In the genomic region with DNA sequence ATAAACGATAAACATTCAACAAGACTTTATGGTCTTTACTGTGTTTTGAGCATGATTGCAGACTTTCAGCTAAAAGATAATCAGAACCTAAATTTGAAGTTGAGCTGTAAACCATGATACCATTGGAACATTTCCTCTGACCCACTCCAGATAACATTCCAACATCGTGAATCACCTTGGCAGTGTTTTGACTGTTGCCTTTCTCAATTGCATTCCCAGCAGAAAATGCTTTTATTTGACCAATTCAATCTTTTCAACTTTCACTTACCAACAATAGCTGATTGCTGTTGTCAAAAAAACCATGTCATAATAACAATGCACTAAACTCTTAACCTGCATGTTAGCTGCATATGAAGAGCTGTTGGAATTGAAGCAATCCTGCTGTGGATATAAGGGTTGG, we compare ENCODE assay signal across 10 cellular contexts.
DNase-seq lines count a peak whose midpoint lies in the region; ATAC-seq and TF ChIP-seq lines count a peak whose summit lies in the region.
"Had no signal": no experiment of that assay in that cellular context is flagged by ENCODE, and none has a peak within 500 bp of the region (broad histone marks: within the 10 kb centered on the region; RNA-seq: fewer than 3 reads in every experiment).

No MANE protein-coding gene starts in this region.

- H3K4me3 ChIP-seq in astrocyte of the spinal cord (ENCODE audit: low read depth, low read length) (no peak overlapping the region), upper lobe of right lung (no peak overlapping the region)
- H3K4me3 ChIP-seq: GM12878, uterus had no signal

- intact Hi-C loops in upper lobe of right lung (cut with DNase I): no loop called here

- no peaks in the 10 kb centered on the region for H3K9me3 ChIP-seq in upper lobe of right lung
- H3K9me3 ChIP-seq: uterus had no signal

- no peaks in the 10 kb centered on the region for H3K27me3 ChIP-seq in upper lobe of right lung
- H3K27me3 ChIP-seq: uterus had no signal

- ATAC-seq in upper lobe of right lung (peak; percentile 66), HG03571 (IDR thresholded peaks at IDR 0.05; ENCODE audit: unreplicated experiment) (no peak)
- ATAC-seq: activated CD4-positive, alpha-beta T cell treated with anti-CD3 and anti-CD28 coated beads for 36 hours; GM12878 had no signal

- TF ChIP-seq CTCF in astrocyte of the spinal cord (IDR thresholded peaks at IDR 0.05; ENCODE audit: low read depth, low read length) (no peak), upper lobe of right lung (IDR thresholded peaks at IDR 0.05) (no peak)

- H3K36me3 ChIP-seq in upper lobe of right lung: no peaks in the 10 kb centered on the region
- H3K36me3 ChIP-seq: uterus had no signal

- peaks cover 3% of the 10 kb centered on the region for H3K4me1 ChIP-seq in upper lobe of right lung

- in situ Hi-C loops in astrocyte of the spinal cord (cut with HindIII; ENCODE audit: low sequenced_read_pairs): no loop called here

- no peak overlapping the region for H3K27ac ChIP-seq in upper lobe of right lung

- DNase-seq in HT-29 (ENCODE audit: low spot score) (peak; percentile 64), astrocyte of the spinal cord (ENCODE audit: low read depth, low spot score) (peak; percentile 85), iPS-NIHi11 (ENCODE audit: low spot score) (peak; percentile 29), upper lobe of right lung (no peak), Ammon's horn (ENCODE audit: low spot score) (no peak), 8988T (no peak)
- DNase-seq: activated CD4-positive, alpha-beta T cell treated with anti-CD3 and anti-CD28 coated beads for 36 hours had no signal

Comparison
In these comparisons a context has a peak if more than half of its experiments do, and no peak if none do; other contexts are left out.
1. DNase-seq: peak in HT-29 (single experiment), astrocyte of the spinal cord (single experiment) and iPS-NIHi11 (single experiment); none in upper lobe of right lung (single experiment), Ammon's horn (single experiment) and 8988T (single experiment).